8 cellular contexts compared by ENCODE assay signal in genomic region chr7:150986099-150986512, GRCh38. TPM values are rescaled to one million over a fixed set of nuclear protein-coding genes. Genes with fewer than 3 reads are reported as not detected.
A peak's percentile ranks its signal among the peaks of the same experiment; 100 is the strongest.
DNase-seq lines count a peak whose midpoint lies in the region; ATAC-seq and TF ChIP-seq lines count a peak whose summit lies in the region.

No MANE protein-coding gene starts in this region.

- TF ChIP-seq CTCF in BJ (IDR thresholded peaks at IDR 0.05; ENCODE audit: insufficient read depth, low read depth, low read length) (peak; percentile 85), esophagus squamous epithelium (IDR thresholded peaks at IDR 0.05) (peak in 5 of 6 experiments; percentile 28 to 60 (median 48)), neural crest cell (conservative IDR thresholded peaks at IDR 0.05) (peak; percentile 74)

- ATAC-seq in GM21786 (IDR thresholded peaks at IDR 0.05; ENCODE audit: unreplicated experiment) (peak; percentile 52), GM18519 (IDR thresholded peaks at IDR 0.05; ENCODE audit: low FRiP score, unreplicated experiment) (no peak), GM21367 (IDR thresholded peaks at IDR 0.05; ENCODE audit: unreplicated experiment) (no peak)

- intact Hi-C loops in esophagus squamous epithelium (cut with DNase I): loop anchor here (5.0 kb wide), 1 partner anchor 89 kb away; no protein-coding TSS in a partner anchor

- DNase-seq in BJ (ENCODE audit: low read depth) (no peak), NCI-H510A (lab: John Stamatoyannopoulos, UW) (peak; percentile 43), esophagus squamous epithelium (lab: John Stamatoyannopoulos, UW) (no peak), neural crest cell (ENCODE audit: low read depth, low spot score) (peak; percentile 78)
- peak; percentile 65 for DNase-seq in activated CD4-positive, alpha-beta memory T cell treated with anti-CD3 and anti-CD28 coated beads, Interleukin-2, amount 10 ng/mL, durations not matched to agents 7 days and 5 days

- no peak overlapping the region for H3K4me3 ChIP-seq in BJ (ENCODE audit: low read depth, low read length)
- no peak overlapping the region for H3K4me3 ChIP-seq in esophagus squamous epithelium

- H3K9me3 Mint-ChIP-seq in activated CD4-positive, alpha-beta memory T cell treated with anti-CD3 and anti-CD28 coated beads, Interleukin-2, amount 10 ng/mL, durations not matched to agents 7 days and 5 days: peaks cover 13% of the 10 kb centered on the region
- H3K9me3 Mint-ChIP-seq in neural crest cell: no peaks in the 10 kb centered on the region

- peaks cover 0 to 26% (median 20%) of the 10 kb centered on the region in 3 donors for H3K4me1 ChIP-seq in esophagus squamous epithelium

- TF ChIP-seq POLR2A in esophagus squamous epithelium (IDR thresholded peaks at IDR 0.05): no peak

- H3K27me3 Mint-ChIP-seq in activated CD4-positive, alpha-beta memory T cell treated with anti-CD3 and anti-CD28 coated beads, Interleukin-2, amount 10 ng/mL, durations not matched to agents 7 days and 5 days: peaks cover 49% of the 10 kb centered on the region
- H3K27me3 Mint-ChIP-seq in neural crest cell (ENCODE audit: low read depth): peaks cover 33% of the 10 kb centered on the region

- H3K36me3 Mint-ChIP-seq in activated CD4-positive, alpha-beta memory T cell treated with anti-CD3 and anti-CD28 coated beads, Interleukin-2, amount 10 ng/mL, durations not matched to agents 7 days and 5 days (ENCODE audit: low read depth): peaks cover 12% of the 10 kb centered on the region
- H3K36me3 Mint-ChIP-seq in neural crest cell (ENCODE audit: low read depth): no peaks in the 10 kb centered on the region

- POLR2A ChIA-PET in BJ (lab: Charles Lee): no interaction called here
- POLR2A ChIA-PET in activated CD4-positive, alpha-beta memory T cell treated with anti-CD3 and anti-CD28 coated beads, Interleukin-2, amount 10 ng/mL, durations not matched to agents 7 days and 5 days (lab: Charles Lee): interaction anchor here (0.6 to 0.9 kb wide), 2 partner anchors 23 to 25 kb away, joined by 3 read pairs; no protein-coding TSS in a partner anchor

- H3K36me3 ChIP-seq in BJ (ENCODE audit: control insufficient read depth, insufficient read depth, low read length) (no peaks in the 10 kb centered on the region), esophagus squamous epithelium (no peaks in the 10 kb centered on the region)

- no peak overlapping the region for H3K4me3 Mint-ChIP-seq in activated CD4-positive, alpha-beta memory T cell treated with anti-CD3 and anti-CD28 coated beads, Interleukin-2, amount 10 ng/mL, durations not matched to agents 7 days and 5 days
- H3K4me3 Mint-ChIP-seq in neural crest cell: peak overlapping the region; percentile 61

- H3K27me3 ChIP-seq in BJ (ENCODE audit: control insufficient read depth, insufficient read depth, low read length): peaks cover 6% of the 10 kb centered on the region
- peaks cover 0 to 54% (median 0%) of the 10 kb centered on the region in 4 donors for H3K27me3 ChIP-seq in esophagus squamous epithelium

- CTCF ChIA-PET in BJ (lab: Yijun Ruan, JAX): interaction anchor here (0.6 to 4.5 kb wide), 26 partner anchors 8 to 208 kb away, joined by 3 to 50 read pairs (median 5); partner anchors contain the start of gene ABCB8
- CTCF ChIA-PET in activated CD4-positive, alpha-beta memory T cell treated with anti-CD3 and anti-CD28 coated beads, Interleukin-2, amount 10 ng/mL, durations not matched to agents 7 days and 5 days (lab: Charles Lee): interaction anchor here (0.8 to 3.7 kb wide), 22 partner anchors 8 to 207 kb away, joined by 3 to 31 read pairs (median 5); partner anchors contain the start of gene ABCB8

- peaks cover 31% of the 10 kb centered on the region for H3K4me1 Mint-ChIP-seq in activated CD4-positive, alpha-beta memory T cell treated with anti-CD3 and anti-CD28 coated beads, Interleukin-2, amount 10 ng/mL, durations not matched to agents 7 days and 5 days
- H3K4me1 Mint-ChIP-seq in neural crest cell: peaks cover 31% of the 10 kb centered on the region

- H3K9me3 ChIP-seq in esophagus squamous epithelium: peaks cover 0 to 18% (median 9%) of the 10 kb centered on the region in 3 donors

- 40% methylated on average over 1 of the region's 16 CpGs; no CpG with 5 or more reads in 1 of the 2 donors for WGBS in esophagus squamous epithelium, 2 donors

- no peak overlapping the region for H3K27ac Mint-ChIP-seq in activated CD4-positive, alpha-beta memory T cell treated with anti-CD3 and anti-CD28 coated beads, Interleukin-2, amount 10 ng/mL, durations not matched to agents 7 days and 5 days
- H3K27ac Mint-ChIP-seq in neural crest cell (ENCODE audit: unreplicated experiment): no peak overlapping the region

- no peak overlapping the region for H3K27ac ChIP-seq in esophagus squamous epithelium

RNA-seq across cellular contexts. Expression of gene NOS3, which starts 4.7 kb away (rescaled TPM):
- 0.60 and 1.3 TPM in 2 replicates for polyA plus RNA-seq in BJ (2011; rRNA removed)
- 0.36 and 1.5 TPM in 2 replicates for polyA minus RNA-seq in BJ (2011; rRNA and poly(A)+ RNA removed)
- total RNA-seq in activated CD4-positive, alpha-beta memory T cell treated with anti-CD3 and anti-CD28 coated beads, Interleukin-2, amount 10 ng/mL, durations not matched to agents 7 days and 5 days: 10 to 100 TPM; 27.7 to 30.2 TPM
- total RNA-seq in esophagus squamous epithelium (1 to 10 TPM; 1.4 to 3.2 (median 2.2) TPM), neural crest cell (6.1 and 7.4 TPM in 2 replicates)

RNA-seq across cellular contexts. Expression of gene KCNH2, which starts 8.0 kb away (rescaled TPM):
- 0.02 and 0.06 TPM in 2 replicates for polyA plus RNA-seq in BJ (2011; rRNA removed)
- polyA minus RNA-seq in BJ (2011; rRNA and poly(A)+ RNA removed): 0.05 TPM in 1 of 2 replicates, not detected in the other
- under 1 TPM; 0.15 to 0.38 TPM for total RNA-seq in activated CD4-positive, alpha-beta memory T cell treated with anti-CD3 and anti-CD28 coated beads, Interleukin-2, amount 10 ng/mL, durations not matched to agents 7 days and 5 days
- 1 to 10 TPM in 1 of 4 donors, under 1 TPM in 3; 0.19 to 2.5 (median 0.72) TPM for total RNA-seq in esophagus squamous epithelium
- total RNA-seq in neural crest cell: 10.7 and 12.4 TPM in 2 replicates

RNA-seq across cellular contexts. Expression of gene ATG9B, which starts 38.2 kb away (rescaled TPM):
- 0.07 and 0.15 TPM in 2 replicates for polyA plus RNA-seq in BJ (2011; rRNA removed)
- polyA minus RNA-seq in BJ (2011; rRNA and poly(A)+ RNA removed): 0.05 and 0.09 TPM in 2 replicates
- 1 to 10 TPM; 7.9 to 8.6 TPM for total RNA-seq in activated CD4-positive, alpha-beta memory T cell treated with anti-CD3 and anti-CD28 coated beads, Interleukin-2, amount 10 ng/mL, durations not matched to agents 7 days and 5 days
- total RNA-seq in esophagus squamous epithelium (10 to 100 TPM in 2 of 4 donors, 1 to 10 TPM in 2; 1.5 to 45.2 (median 12.8) TPM), neural crest cell (8.0 and 9.2 TPM in 2 replicates)

RNA-seq across cellular contexts. Expression of gene ABCB8, which starts 42.1 kb away (rescaled TPM):
- 13.0 and 23.6 TPM in 2 replicates for polyA plus RNA-seq in BJ (2011; rRNA removed)
- 23.2 and 30.4 TPM in 2 replicates for polyA minus RNA-seq in BJ (2011; rRNA and poly(A)+ RNA removed)
- 10 to 100 TPM; 51.2 to 53.3 TPM for total RNA-seq in activated CD4-positive, alpha-beta memory T cell treated with anti-CD3 and anti-CD28 coated beads, Interleukin-2, amount 10 ng/mL, durations not matched to agents 7 days and 5 days
- total RNA-seq in esophagus squamous epithelium (10 to 100 TPM; 23.1 to 41.0 (median 26.1) TPM), neural crest cell (42.3 and 43.5 TPM in 2 replicates)

Comparison
In these comparisons a context has a peak if more than half of its experiments do, and no peak if none do; other contexts are left out.
1. DNase-seq: peak in NCI-H510A (single experiment), activated CD4-positive, alpha-beta memory T cell treated with anti-CD3 and anti-CD28 coated beads, Interleukin-2, amount 10 ng/mL, durations not matched to agents 7 days and 5 days (single experiment) and neural crest cell (single experiment); none in BJ (single experiment) and esophagus squamous epithelium (single experiment).
2. Peak in every context shown above with its lines, with median percentiles within 50 percentile points of each other: CTCF ChIP-seq.